Comparison of ENCODE assay signal across 8 cellular contexts in genomic region chr16:12975766-12976165, GRCh38.
"Had no signal": no experiment of that assay in that cellular context is flagged by ENCODE, and none has a peak within 500 bp of the region (broad histone marks: within the 10 kb centered on the region; RNA-seq: fewer than 3 reads in every experiment).

No MANE protein-coding gene starts in this region.

- H2AFZ ChIP-seq: GM23338 had no signal

- DNase-seq: H9, HCEC 1CT, KBM-7 had no signal

- H3K27ac ChIP-seq: KMS-11 had no signal

- FAIRE-seq: H1, H54, HTR-8/SVneo had no signal

- H3K9ac ChIP-seq: KMS-11 had no signal

- H3K4me3 ChIP-seq: GM23338 had no signal

- H3K4me2 ChIP-seq: GM23338, KMS-11 had no signal

- ATAC-seq: GM23338 had no signal
